In genomic region chr1:229440821-229441537, GRCh38 we compare ENCODE assay signal across 1 cellular context.
TF ChIP-seq lines count a peak whose summit lies in the region.

No MANE protein-coding gene starts in this region.

TF ChIP-seq in HepG2, 621 proteins besides CTCF, POLR2A, EP300 and RAD21 (continued from another document):
- TF ChIP-seq DZIP1 (CRISPR knock-in tag; IDR thresholded peaks at IDR 0.05), result no peak
